ENCODE assay signal across 8 cellular contexts in the genomic region with DNA sequence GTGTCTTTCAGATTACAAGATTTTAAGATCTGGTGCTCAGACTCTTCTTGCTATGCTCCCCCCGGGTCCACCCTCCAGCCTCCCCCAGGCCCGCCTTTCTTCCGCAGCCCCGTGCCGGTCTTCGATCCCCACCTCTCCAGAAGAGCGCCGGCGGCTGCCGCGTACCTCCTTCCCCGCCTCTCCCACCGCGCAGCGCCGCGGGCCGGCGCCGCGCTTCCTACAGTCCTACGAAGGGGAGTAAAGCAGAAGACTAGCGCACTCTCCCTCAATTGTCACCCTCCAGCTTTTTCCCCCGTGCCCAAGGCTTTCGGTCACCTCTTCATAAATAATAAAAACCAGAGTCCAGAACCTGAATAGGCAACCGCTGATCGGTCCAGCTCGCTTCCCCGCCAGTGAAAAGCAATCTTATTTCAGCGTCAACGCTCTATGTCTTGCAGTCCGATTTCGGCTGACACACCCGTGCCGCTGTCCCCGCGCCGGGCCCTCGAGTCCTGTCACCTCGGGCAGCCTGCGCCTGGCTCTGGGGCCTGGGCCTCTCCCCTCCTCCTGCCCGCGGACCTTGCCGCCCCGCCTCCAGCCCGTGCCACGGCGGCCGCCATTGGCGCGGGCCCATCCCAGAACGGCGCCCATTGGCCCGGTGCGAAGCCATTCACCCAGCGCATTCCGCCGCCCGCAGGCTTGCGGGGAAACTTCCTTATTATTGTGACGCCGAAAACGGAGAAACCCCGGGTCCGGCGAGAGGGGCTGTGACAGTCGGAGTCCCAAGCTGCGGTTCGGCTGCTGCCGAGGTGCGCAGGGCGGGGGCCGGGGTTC.
A peak's percentile ranks its signal among the peaks of the same experiment; 100 is the strongest.
DNase-seq lines count a peak whose midpoint lies in the region; ATAC-seq and TF ChIP-seq lines count a peak whose summit lies in the region.

A gene (plus strand): TSS at position 694 of the 813 bp plus-strand sequence. CDS start 13,344 bp downstream, outside the sequence.

- peak; percentile 11 for TF ChIP-seq CTCF in choroid plexus epithelial cell (conservative IDR thresholded peaks at IDR 0.05; ENCODE audit: low read depth, low read length)

- ATAC-seq in GM19043 (IDR thresholded peaks at IDR 0.05; ENCODE audit: low read depth, unreplicated experiment) (peak; percentile 95), HG03378 (IDR thresholded peaks at IDR 0.05; ENCODE audit: unreplicated experiment) (peak; percentile 95)

- peak within 1 kb of the TSS; percentile 82 for H3K4me3 ChIP-seq in choroid plexus epithelial cell (ENCODE audit: low read depth, low read length)

- DNase-seq in Ammon's horn (ENCODE audit: low spot score) (peak; percentile 94), NCI-H510A (lab: John Stamatoyannopoulos, UW) (peak; percentile 77), choroid plexus epithelial cell (ENCODE audit: low read depth) (peak; percentile 86), kidney tubule cell (ENCODE audit: low spot score) (peak; percentile 91)
- peak; percentile 90 for DNase-seq in activated CD4-positive, alpha-beta T cell treated with anti-CD3 and anti-CD28 coated beads for 48 hours
- DNase-seq in stimulated activated CD4-positive, alpha-beta T cell treated with anti-CD3 and anti-CD28 coated beads, Interleukin-1b, Interleukin-23, amount 100 ng/mL, for 1 hour (ENCODE audit: low read depth in 2 of 2), result peak; percentile 60 to 70

Comparison
In these comparisons a context has a peak if more than half of its experiments do, and no peak if none do; other contexts are left out.
1. Peak in every context shown above with its lines: DNase-seq, ATAC-seq and H3K4me3 ChIP-seq.